ENCODE assay signal across 24 cellular contexts in genomic region chr7:8564296-8564695, GRCh38.
"Had no signal": no experiment of that assay in that cellular context is flagged by ENCODE, and none has a peak within 500 bp of the region (broad histone marks: within the 10 kb centered on the region; RNA-seq: fewer than 3 reads in every experiment).

No MANE protein-coding gene starts in this region.

- H3K9me3 ChIP-seq: left lung, spleen, testis had no signal

- H3K4me1 ChIP-seq: left lung, spleen, testis had no signal

- H3K36me3 Mint-ChIP-seq: stimulated activated memory B cell treated with anti-CD40 and anti-IgM and Interleukin-4, amounts not matched to agents 10 μg/mL and 1 μg/mL and 100 μg/mL, for 72 hours; type B pancreatic cell had no signal

- H3K27me3 ChIP-seq: brain microvascular endothelial cell, left lung, spleen, testis had no signal

- H3K4me1 Mint-ChIP-seq: central memory CD8-positive, alpha-beta T cell; stimulated activated memory B cell treated with anti-CD40 and anti-IgM and Interleukin-4, amounts not matched to agents 10 μg/mL and 1 μg/mL and 100 μg/mL, for 72 hours had no signal

- H3K9me3 Mint-ChIP-seq: activated T-cell treated with anti-CD3 and anti-CD28 coated beads, Interleukin-2, amount 50 U/mL, for 72 hours; central memory CD8-positive, alpha-beta T cell; nephron; stimulated activated memory B cell treated with anti-CD40 and anti-IgM and Interleukin-4, amounts not matched to agents 10 μg/mL and 1 μg/mL and 100 μg/mL, for 72 hours; type B pancreatic cell had no signal

- H3K4me3 ChIP-seq: coronary artery, left lung, spleen, testis had no signal

- FAIRE-seq: endometrium, keratinocyte, TTC549 had no signal

- H3K27ac ChIP-seq: brain microvascular endothelial cell, coronary artery, left lung, spleen, testis had no signal

- H3K27me3 Mint-ChIP-seq: central memory CD8-positive, alpha-beta T cell; stimulated activated memory B cell treated with anti-CD40 and anti-IgM and Interleukin-4, amounts not matched to agents 10 μg/mL and 1 μg/mL and 100 μg/mL, for 72 hours had no signal

- H3K27ac Mint-ChIP-seq: activated T-cell treated with anti-CD3 and anti-CD28 coated beads, Interleukin-2, amount 50 U/mL, for 72 hours; nephron; stimulated activated memory B cell treated with anti-CD40 and anti-IgM and Interleukin-4, amounts not matched to agents 10 μg/mL and 1 μg/mL and 100 μg/mL, for 72 hours; type B pancreatic cell had no signal

- H3K36me3 ChIP-seq: brain microvascular endothelial cell, left lung, spleen had no signal

- H3K4me3 Mint-ChIP-seq: activated T-cell treated with anti-CD3 and anti-CD28 coated beads, Interleukin-2, amount 50 U/mL, for 72 hours; central memory CD8-positive, alpha-beta T cell; nephron; stimulated activated memory B cell treated with anti-CD40 and anti-IgM and Interleukin-4, amounts not matched to agents 10 μg/mL and 1 μg/mL and 100 μg/mL, for 72 hours; type B pancreatic cell had no signal

- DNase-seq: activated CD4-positive, alpha-beta T cell treated with anti-CD3 and anti-CD28 coated beads, Interleukin-2, amount 50 U/mL, for 4 hours; activated effector memory CD4-positive, alpha-beta T cell treated with anti-CD3 and anti-CD28 coated beads, Interleukin-2, amount 50 U/mL, for 16 hours; activated naive CD4-positive, alpha-beta T cell treated with anti-CD3 and anti-CD28 coated beads, Interleukin-2, amount 50 U/mL, for 16 hours; activated T-cell treated with anti-CD3 and anti-CD28 coated beads, Interleukin-2, amount 50 U/mL, for 72 hours; aorta; brain microvascular endothelial cell; erythroblast; foreskin melanocyte; left lung; mammary epithelial cell; midbrain; occipital lobe; retina; spleen; stimulated activated CD4-positive, alpha-beta T cell treated with anti-CD3 and anti-CD28 coated beads, Interleukin-4, amount 100 ng/mL, for 4 hours; testis had no signal
